ENCODE assay signal across 8 cellular contexts in genomic region chr14:102317564-102318248, GRCh38. TPM values are rescaled to one million over a fixed set of nuclear protein-coding genes. Genes with fewer than 3 reads are reported as not detected.
DNase-seq lines count a peak whose midpoint lies in the region; ATAC-seq, FAIRE-seq and TF ChIP-seq lines count a peak whose summit lies in the region.

No MANE protein-coding gene starts in this region.

- ATAC-seq in T-helper 17 cell (no peak), GM18498 (IDR thresholded peaks at IDR 0.05; ENCODE audit: unreplicated experiment) (no peak), HG03159 (IDR thresholded peaks at IDR 0.05; ENCODE audit: unreplicated experiment) (no peak), HG03439 (IDR thresholded peaks at IDR 0.05; ENCODE audit: unreplicated experiment) (no peak)
- ATAC-seq in natural killer cell treated with Interleukin-12 subunit alpha and Interleukin-12 subunit beta and Interleukin-15 and Interleukin-18, amount 100 ng/mL, for 72 hours: no peak

- peak overlapping the region; percentile 57 for H3K4me3 ChIP-seq in epithelial cell of proximal tubule (ENCODE audit: low read depth, low read length)

- peak overlapping the region; percentile 89 for H3K4me3 Mint-ChIP-seq in T-helper 17 cell
- peak overlapping the region; percentile 93 for H3K4me3 Mint-ChIP-seq in natural killer cell treated with Interleukin-12 subunit alpha and Interleukin-12 subunit beta and Interleukin-15 and Interleukin-18, amount 100 ng/mL, for 72 hours

- H3K36me3 Mint-ChIP-seq in T-helper 17 cell (ENCODE audit: low read depth): peaks cover 3% of the 10 kb centered on the region
- H3K36me3 Mint-ChIP-seq in natural killer cell treated with Interleukin-12 subunit alpha and Interleukin-12 subunit beta and Interleukin-15 and Interleukin-18, amount 100 ng/mL, for 72 hours: no peaks in the 10 kb centered on the region

- peak; percentile 34 for FAIRE-seq in G401.6 (lab: Jason Lieb, UNC)

- peak overlapping the region; percentile 95 for H3K27ac Mint-ChIP-seq in T-helper 17 cell
- peak overlapping the region; percentile 89 to 97 for H3K27ac Mint-ChIP-seq in natural killer cell treated with Interleukin-12 subunit alpha and Interleukin-12 subunit beta and Interleukin-15 and Interleukin-18, amount 100 ng/mL, for 72 hours

- DNase-seq in M059J (ENCODE audit: low read depth): peak; percentile 36
- no peak for DNase-seq in T-helper 17 cell
- no peak for DNase-seq in epithelial cell of proximal tubule (ENCODE audit: low read depth)
- DNase-seq in natural killer cell treated with Interleukin-12 subunit alpha and Interleukin-12 subunit beta and Interleukin-15 and Interleukin-18, amount 100 ng/mL, for 72 hours (ENCODE audit: low spot score): no peak

- H3K9me3 ChIP-seq in T-helper 17 cell (ENCODE audit: control insufficient read depth, low read length, poor library complexity, severe bottlenecking): no peaks in the 10 kb centered on the region

- no peaks in the 10 kb centered on the region for H3K9me3 Mint-ChIP-seq in natural killer cell treated with Interleukin-12 subunit alpha and Interleukin-12 subunit beta and Interleukin-15 and Interleukin-18, amount 100 ng/mL, for 72 hours

- peaks cover 42% of the 10 kb centered on the region for H3K4me1 Mint-ChIP-seq in T-helper 17 cell
- H3K4me1 Mint-ChIP-seq in natural killer cell treated with Interleukin-12 subunit alpha and Interleukin-12 subunit beta and Interleukin-15 and Interleukin-18, amount 100 ng/mL, for 72 hours (ENCODE audit: low read depth in 2 of 2): peaks cover 45 to 54% of the 10 kb centered on the region in 2 donors

- peak; percentile 13 for TF ChIP-seq CTCF in epithelial cell of proximal tubule (conservative IDR thresholded peaks at IDR 0.05; ENCODE audit: low read depth, low read length)

- H3K27me3 Mint-ChIP-seq in T-helper 17 cell: no peaks in the 10 kb centered on the region
- no peaks in the 10 kb centered on the region for H3K27me3 Mint-ChIP-seq in natural killer cell treated with Interleukin-12 subunit alpha and Interleukin-12 subunit beta and Interleukin-15 and Interleukin-18, amount 100 ng/mL, for 72 hours

RNA-seq across cellular contexts. Expression of gene ZNF839, which starts 1.8 kb away (rescaled TPM):
- 3.4 and 4.6 TPM in 2 replicates for total RNA-seq in M059J (2014; rRNA removed; shearing (Covaris generic))
- 10 to 100 TPM; 17.1 to 19.5 TPM for total RNA-seq in T-helper 17 cell
- total RNA-seq in epithelial cell of proximal tubule: 8.2 and 16.9 TPM in 2 replicates
- 10 to 100 TPM; 10.5 to 23.8 TPM for total RNA-seq in natural killer cell treated with Interleukin-12 subunit alpha and Interleukin-12 subunit beta and Interleukin-15 and Interleukin-18, amount 100 ng/mL, for 72 hours

RNA-seq across cellular contexts. Expression of gene MOK, which starts 12.7 kb away (rescaled TPM):
- total RNA-seq in M059J (2014; rRNA removed; shearing (Covaris generic)): 27.3 and 44.3 TPM in 2 replicates
- 1 to 10 TPM; 3.7 to 4.7 TPM for total RNA-seq in T-helper 17 cell
- total RNA-seq in epithelial cell of proximal tubule: 2.3 and 7.5 TPM in 2 replicates
- total RNA-seq in natural killer cell treated with Interleukin-12 subunit alpha and Interleukin-12 subunit beta and Interleukin-15 and Interleukin-18, amount 100 ng/mL, for 72 hours: 1 to 10 TPM; 3.0 to 5.9 TPM

RNA-seq across cellular contexts. Expression of gene CINP, which starts 45.0 kb away (rescaled TPM):
- 33.8 and 36.1 TPM in 2 replicates for total RNA-seq in M059J (2014; rRNA removed; shearing (Covaris generic))
- total RNA-seq in T-helper 17 cell: 10 to 100 TPM; 17.1 to 21.3 TPM
- 43.5 and 44.5 TPM in 2 replicates for total RNA-seq in epithelial cell of proximal tubule
- 10 to 100 TPM; 38.5 to 39.1 TPM for total RNA-seq in natural killer cell treated with Interleukin-12 subunit alpha and Interleukin-12 subunit beta and Interleukin-15 and Interleukin-18, amount 100 ng/mL, for 72 hours

RNA-seq across cellular contexts. Expression of gene TECPR2, which starts 45.0 kb away (rescaled TPM):
- 4.4 and 6.2 TPM in 2 replicates for total RNA-seq in M059J (2014; rRNA removed; shearing (Covaris generic))
- total RNA-seq in T-helper 17 cell (10 to 100 TPM in 1 of 2 donors, 1 to 10 TPM in 1; 8.4 to 16.6 TPM), epithelial cell of proximal tubule (5.1 and 16.4 TPM in 2 replicates)
- 10 to 100 TPM; 12.2 to 17.2 TPM for total RNA-seq in natural killer cell treated with Interleukin-12 subunit alpha and Interleukin-12 subunit beta and Interleukin-15 and Interleukin-18, amount 100 ng/mL, for 72 hours
